ENCODE assay signal across 27 cellular contexts in the genomic region with DNA sequence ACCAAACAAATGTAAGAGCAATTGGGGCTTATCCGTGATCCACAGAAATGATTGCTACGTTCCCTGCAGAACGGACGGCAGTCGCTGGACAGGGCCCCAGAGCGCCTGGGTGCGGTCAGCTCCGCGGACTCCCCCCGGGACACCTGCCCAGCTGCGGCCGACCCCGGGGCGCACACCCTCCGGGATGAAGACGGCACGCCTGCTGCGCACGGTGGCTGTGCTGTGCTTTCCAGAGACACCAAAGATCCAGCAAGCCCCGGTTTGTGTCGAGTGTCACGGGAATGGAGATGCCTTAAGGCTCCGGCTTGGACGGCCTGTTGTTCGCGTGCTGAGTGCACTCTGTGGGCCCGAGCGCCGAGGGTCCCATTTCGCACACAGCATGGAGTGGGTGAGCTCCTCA.
"Had no signal": no experiment of that assay in that cellular context is flagged by ENCODE, and none has a peak within 500 bp of the region (broad histone marks: within the 10 kb centered on the region; RNA-seq: fewer than 3 reads in every experiment).

No MANE protein-coding gene starts in this region.

- H3K27me3 Mint-ChIP-seq: naive B cell; stimulated activated naive CD8-positive, alpha-beta T cell treated with anti-CD3 and anti-CD28 coated beads, Interleukin-15, Interleukin-2, amounts not matched to agents 100 ng/mL and 50 ng/mL, for 24 hours had no signal

- H3K27ac ChIP-seq: left lung, lower lobe of right lung, pancreas, prostate gland, skin epidermis, suprapubic skin, tibial nerve, uterus had no signal

- H3K27ac Mint-ChIP-seq: mesothelial cell of epicardium; naive B cell; natural killer cell; stimulated activated naive CD8-positive, alpha-beta T cell treated with anti-CD3 and anti-CD28 coated beads, Interleukin-15, Interleukin-2, amounts not matched to agents 100 ng/mL and 50 ng/mL, for 24 hours; type B pancreatic cell had no signal

- H3K4me3 ChIP-seq: left lung, lower lobe of right lung, pancreas, prostate gland, skin epidermis, suprapubic skin, tibial nerve, uterus had no signal

- H3K9me3 Mint-ChIP-seq: natural killer cell; stimulated activated naive CD8-positive, alpha-beta T cell treated with anti-CD3 and anti-CD28 coated beads, Interleukin-15, Interleukin-2, amounts not matched to agents 100 ng/mL and 50 ng/mL, for 24 hours had no signal

- H3K4me1 Mint-ChIP-seq: mesothelial cell of epicardium, naive B cell, natural killer cell had no signal

- H3K9me3 ChIP-seq: lower lobe of right lung, pancreas, prostate gland, suprapubic skin, uterus had no signal

- H3K36me3 Mint-ChIP-seq: mesothelial cell of epicardium, naive B cell, natural killer cell, type B pancreatic cell had no signal

- H3K27me3 ChIP-seq: left lung, suprapubic skin, tibial nerve, uterus had no signal

- ATAC-seq: left cardiac atrium, left lung, lower lobe of right lung, natural killer cell, pancreas, right cardiac atrium, sciatic nerve had no signal

- H3K4me3 Mint-ChIP-seq: mesothelial cell of epicardium; natural killer cell; nephron progenitor cell; stimulated activated naive CD8-positive, alpha-beta T cell treated with anti-CD3 and anti-CD28 coated beads, Interleukin-15, Interleukin-2, amounts not matched to agents 100 ng/mL and 50 ng/mL, for 24 hours; type B pancreatic cell had no signal

- H3K36me3 ChIP-seq: left lung, lower lobe of right lung, pancreas, prostate gland, suprapubic skin, tibial nerve, uterus had no signal

- DNase-seq: hippocampal formation; kidney glomerular epithelial cell; left cardiac atrium; lower lobe of right lung; mesendoderm; naive B cell; natural killer cell; nephron progenitor cell; nucleus accumbens; retina; right cardiac atrium; stimulated activated CD4-positive, alpha-beta T cell treated with anti-CD3 and anti-CD28 coated beads, Interleukin-12 subunit alpha, Interleukin-12 subunit beta, amount 100 ng/mL, for 4 hours; stimulated activated CD4-positive, alpha-beta T cell treated with anti-CD3 and anti-CD28 coated beads, Interleukin-15, amount 100 ng/mL, for 24 hours; stimulated activated CD4-positive, alpha-beta T cell treated with anti-CD3 and anti-CD28 coated beads, Interleukin-2, amount 100 ng/mL, for 24 hours; stimulated activated CD4-positive, alpha-beta T cell treated with anti-CD3 and anti-CD28 coated beads, Interleukin-4, amount 100 ng/mL, for 1 hour; stimulated activated naive CD4-positive, alpha-beta T cell; uterus had no signal

- H3K4me1 ChIP-seq: left lung, lower lobe of right lung, pancreas, prostate gland, suprapubic skin, tibial nerve, uterus had no signal
